1 cellular context compared by ENCODE assay signal in the genomic region with DNA sequence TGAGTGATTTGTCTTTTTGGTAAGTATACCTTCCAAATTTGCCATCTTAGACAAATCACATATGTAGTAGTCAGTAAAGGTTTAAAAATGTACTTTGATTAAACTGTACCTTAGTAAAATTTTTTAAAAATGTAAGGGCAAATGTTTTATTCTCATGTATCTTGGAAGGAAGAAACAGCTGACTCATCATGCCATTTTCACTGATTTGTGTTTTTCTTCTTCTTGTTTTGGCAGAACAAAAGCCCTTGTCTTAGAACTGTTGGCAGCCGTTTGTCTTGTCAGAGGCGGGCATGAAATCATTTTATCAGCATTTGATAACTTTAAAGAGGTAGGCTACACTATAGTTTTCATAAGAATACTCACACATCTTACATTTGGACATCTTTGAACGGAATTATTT.
TF ChIP-seq lines count a peak whose summit lies in the region.

No MANE protein-coding gene starts in this region.

TF ChIP-seq in SK-N-SH, 30 proteins besides CTCF, POLR2A, EP300 and RAD21 (continued from another document):
- TF ChIP-seq TAF1 (IDR thresholded peaks at IDR 0.05; ENCODE audit: borderline replicate concordance, low read depth, low read length) (no peak), RXRA (IDR thresholded peaks at IDR 0.05; ENCODE audit: borderline replicate concordance, low read depth) (no peak), EZH2phosphoT487 (IDR thresholded peaks at IDR 0.05; ENCODE audit: borderline replicate concordance, low read depth) (no peak), FOSL2 (IDR thresholded peaks at IDR 0.05; ENCODE audit: borderline replicate concordance, low read depth) (peak; percentile 34; the same call in 1 of the 2 replicates), GATA2 (CRISPR knock-in tag; IDR thresholded peaks at IDR 0.05) (no peak)
- TF ChIP-seq, protein P1, sequence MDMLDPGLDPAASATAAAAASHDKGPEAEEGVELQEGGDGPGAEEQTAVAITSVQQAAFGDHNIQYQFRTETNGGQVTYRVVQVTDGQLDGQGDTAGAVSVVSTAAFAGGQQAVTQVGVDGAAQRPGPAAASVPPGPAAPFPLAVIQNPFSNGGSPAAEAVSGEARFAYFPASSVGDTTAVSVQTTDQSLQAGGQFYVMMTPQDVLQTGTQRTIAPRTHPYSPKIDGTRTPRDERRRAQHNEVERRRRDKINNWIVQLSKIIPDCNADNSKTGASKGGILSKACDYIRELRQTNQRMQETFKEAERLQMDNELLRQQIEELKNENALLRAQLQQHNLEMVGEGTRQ (IDR thresholded peaks at IDR 0.05; ENCODE audit: borderline replicate concordance, low read depth, low read length), result no peak
